1 cellular context compared by ENCODE assay signal in the genomic region with DNA sequence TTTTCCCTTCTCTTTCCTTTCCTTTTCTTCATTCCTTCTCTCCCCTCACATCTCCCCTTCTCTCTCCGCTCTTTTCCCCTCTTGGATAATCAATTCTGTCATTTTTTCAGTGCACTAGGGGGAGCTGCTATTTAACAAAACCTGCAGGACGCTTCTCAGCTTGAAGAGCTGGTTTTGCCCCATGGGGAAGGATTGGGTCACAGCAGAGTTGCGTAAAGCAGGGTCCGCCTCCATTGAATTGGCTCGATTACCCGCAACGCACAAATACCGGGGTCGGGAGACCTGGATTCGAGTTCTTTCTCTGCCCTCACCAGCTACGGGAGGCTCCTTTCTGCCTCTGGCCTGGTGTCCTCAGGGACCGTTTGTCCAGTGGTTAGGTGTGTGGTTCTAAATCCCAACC.
TF ChIP-seq lines count a peak whose summit lies in the region.

No MANE protein-coding gene starts in this region.

TF ChIP-seq in H1, 55 proteins besides CTCF, POLR2A, EP300 and RAD21:
- 0 out of 4 replicates have a peak, but pooled peaks of 1 of the 2 experiments have one; percentile 14 for TF ChIP-seq HDAC2 (IDR thresholded peaks at IDR 0.05; ENCODE audit: borderline replicate concordance in 1 of 2, low read depth in 2 of 2, low read length in 2 of 2)
- no peak for TF ChIP-seq TBP (IDR thresholded peaks at IDR 0.05; ENCODE audit: low read depth, low read length)
- TF ChIP-seq, protein P1, sequence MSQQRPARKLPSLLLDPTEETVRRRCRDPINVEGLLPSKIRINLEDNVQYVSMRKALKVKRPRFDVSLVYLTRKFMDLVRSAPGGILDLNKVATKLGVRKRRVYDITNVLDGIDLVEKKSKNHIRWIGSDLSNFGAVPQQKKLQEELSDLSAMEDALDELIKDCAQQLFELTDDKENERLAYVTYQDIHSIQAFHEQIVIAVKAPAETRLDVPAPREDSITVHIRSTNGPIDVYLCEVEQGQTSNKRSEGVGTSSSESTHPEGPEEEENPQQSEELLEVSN (IDR thresholded peaks at IDR 0.05), result no peak
- no peak for TF ChIP-seq POU5F1 (IDR thresholded peaks at IDR 0.05; ENCODE audit: low read depth, low read length)
- no peak for TF ChIP-seq HDAC6 (IDR thresholded peaks at IDR 0.05; ENCODE audit: low read depth, low read length)
- no peak for TF ChIP-seq SP2 (IDR thresholded peaks at IDR 0.05; ENCODE audit: low read length)
- TF ChIP-seq CEBPB (IDR thresholded peaks at IDR 0.05; ENCODE audit: low read depth, low read length), result peak; percentile 95
- no peak for TF ChIP-seq CHD2 (IDR thresholded peaks at IDR 0.05; ENCODE audit: low read length)
- no peak for TF ChIP-seq SRF (IDR thresholded peaks at IDR 0.05; ENCODE audit: low read depth, low read length)
- peak; percentile 46 for TF ChIP-seq ASH2L (IDR thresholded peaks at IDR 0.05; ENCODE audit: low read length)
- 0 out of 2 replicates have a peak, but pooled peaks have one; percentile 33 for TF ChIP-seq CREB1 (IDR thresholded peaks at IDR 0.05)
- TF ChIP-seq POLR2AphosphoS5 (IDR thresholded peaks at IDR 0.05; ENCODE audit: low read depth, low read length), result no peak
- TF ChIP-seq KDM1A (IDR thresholded peaks at IDR 0.05; ENCODE audit: borderline replicate concordance, low read length), result peak; percentile 45; the same call in 1 of the 2 replicates
- TF ChIP-seq CBX8 (IDR thresholded peaks at IDR 0.05; ENCODE audit: borderline replicate concordance, low read depth, low read length), result no peak
- no peak for TF ChIP-seq BCL11A (IDR thresholded peaks at IDR 0.05; ENCODE audit: low read depth in 2 of 2, low read length in 2 of 2)
- TF ChIP-seq GABPA (IDR thresholded peaks at IDR 0.05; ENCODE audit: borderline replicate concordance, insufficient read depth, low read length), result no peak
- no peak for TF ChIP-seq TAF1 (IDR thresholded peaks at IDR 0.05; ENCODE audit: low read depth, low read length)
